Comparison of ENCODE assay signal across 15 cellular contexts in the genomic region with DNA sequence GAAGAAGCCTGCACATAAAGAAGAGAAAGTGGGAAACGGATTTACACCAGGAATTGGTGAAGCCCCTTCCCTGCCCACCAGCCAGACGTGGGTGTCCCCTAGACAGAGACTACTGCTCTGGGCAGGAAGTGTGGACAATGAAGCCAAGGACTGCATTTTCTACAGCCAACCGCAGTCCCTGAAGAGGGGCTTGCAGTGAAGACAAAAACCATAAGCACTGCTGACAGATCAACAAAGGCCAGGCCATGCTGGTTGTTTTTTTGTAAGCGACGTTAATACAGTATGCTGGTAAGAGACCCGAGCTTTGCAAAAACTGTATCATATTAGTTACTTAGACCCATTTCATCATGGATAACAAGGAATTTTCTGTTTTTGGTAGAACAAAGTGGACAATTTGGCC.
DNase-seq lines count a peak whose midpoint lies in the region; ATAC-seq, FAIRE-seq and TF ChIP-seq lines count a peak whose summit lies in the region.
"Had no signal": no experiment of that assay in that cellular context is flagged by ENCODE, and none has a peak within 500 bp of the region (broad histone marks: within the 10 kb centered on the region; RNA-seq: fewer than 3 reads in every experiment).

No MANE protein-coding gene starts in this region.

- peaks cover 28% of the 10 kb centered on the region for H3K4me1 Mint-ChIP-seq in astrocyte (ENCODE audit: low read depth, unreplicated experiment)
- peaks cover 58% of the 10 kb centered on the region for H3K4me1 Mint-ChIP-seq in neural crest cell
- H3K4me1 Mint-ChIP-seq: CD14-positive monocyte had no signal

- H3K4me3 ChIP-seq in astrocyte (ENCODE audit: insufficient read depth, low read depth, low read length): no peak overlapping the region
- no peak overlapping the region for H3K4me3 ChIP-seq in right cardiac atrium (ENCODE audit: low read length)
- H3K4me3 ChIP-seq in SJCRH30: no peak overlapping the region
- no peak overlapping the region for H3K4me3 ChIP-seq in small intestine (ENCODE audit: low read depth in 1 of 2, low read length in 2 of 2)

- H2AFZ ChIP-seq in astrocyte (ENCODE audit: low read depth, low read length): no peak overlapping the region

- no peak for TF ChIP-seq CTCF in astrocyte (IDR thresholded peaks at IDR 0.05; ENCODE audit: insufficient read depth, low read depth, low read length)
- no peak for TF ChIP-seq CTCF in neural crest cell (conservative IDR thresholded peaks at IDR 0.05)

- DNase-seq in ELF-1 (ENCODE audit: low read depth, low spot score) (peak; percentile 42), astrocyte (ENCODE audit: low read depth) (no peak), right cardiac atrium (no peak), neural crest cell (ENCODE audit: low read depth, low spot score) (no peak), SJCRH30 (no peak), small intestine (no peak), frontal cortex (ENCODE audit: low spot score in 2 of 2) (no peak)
- DNase-seq: COR-L47, NCI-H1092, NCI-H1694 treated with DMSO at 0.1 percent for 48 hours, PC-3 had no signal

- WGBS in right cardiac atrium: 40% methylated on average over 6 of the region's 6 CpGs
- 69 to 87% (median 86%) methylated on average over 6 of the region's 6 CpGs for WGBS in small intestine, 3 donors

- H3K36me3 Mint-ChIP-seq in astrocyte (ENCODE audit: low read depth, unreplicated experiment) (no peaks in the 10 kb centered on the region), neural crest cell (ENCODE audit: low read depth) (no peaks in the 10 kb centered on the region)
- H3K36me3 Mint-ChIP-seq: CD14-positive monocyte had no signal

- H3K27me3 Mint-ChIP-seq in astrocyte (ENCODE audit: low read depth, unreplicated experiment) (no peaks in the 10 kb centered on the region), neural crest cell (ENCODE audit: low read depth) (no peaks in the 10 kb centered on the region)

- no peak for FAIRE-seq in astrocyte (lab: Jason Lieb, UNC)
- no peak for FAIRE-seq in small intestine (lab: Jason Lieb, UNC)
- FAIRE-seq in frontal cortex (lab: Jason Lieb, UNC): no peak
- FAIRE-seq: A204.1, GM18507 had no signal

- peaks cover 70% of the 10 kb centered on the region for H4K20me1 ChIP-seq in astrocyte (ENCODE audit: insufficient read depth, low read length)

- H3K27me3 ChIP-seq in astrocyte (ENCODE audit: insufficient read depth, low read length): no peaks in the 10 kb centered on the region
- H3K27me3 ChIP-seq in right cardiac atrium (ENCODE audit: control insufficient read depth, insufficient read depth): no peaks in the 10 kb centered on the region
- H3K27me3 ChIP-seq in SJCRH30: no peaks in the 10 kb centered on the region
- H3K27me3 ChIP-seq in small intestine (ENCODE audit: control insufficient read depth in 2 of 2, insufficient read depth in 2 of 2, low read length in 2 of 2): no peaks in the 10 kb centered on the region

- H3K36me3 ChIP-seq in astrocyte (ENCODE audit: insufficient read depth, low read length) (no peaks in the 10 kb centered on the region), SJCRH30 (no peaks in the 10 kb centered on the region), small intestine (ENCODE audit: control insufficient read depth in 2 of 2, insufficient read depth in 2 of 2, low read length in 2 of 2) (no peaks in the 10 kb centered on the region)

- intact Hi-C loops in right cardiac atrium (cut with DNase I): loop anchor here in 1 of 4 donors (10.0 kb wide), 1 partner anchor 313 kb away; no protein-coding TSS in a partner anchor

- no peak overlapping the region for H3K9ac ChIP-seq in astrocyte (ENCODE audit: low read length)

- ATAC-seq in right cardiac atrium (peak; percentile 26 to 40), GM21717 (IDR thresholded peaks at IDR 0.05; ENCODE audit: unreplicated experiment) (no peak)
- ATAC-seq: PC-3 had no signal

- H3K27ac Mint-ChIP-seq in astrocyte (ENCODE audit: unreplicated experiment) (peak overlapping the region; percentile 2), neural crest cell (ENCODE audit: unreplicated experiment) (no peak overlapping the region)
- H3K27ac Mint-ChIP-seq: CD14-positive monocyte had no signal

- peaks cover 50% of the 10 kb centered on the region for H3K79me2 ChIP-seq in astrocyte (ENCODE audit: insufficient read depth, low read length)

- no peaks in the 10 kb centered on the region for H3K9me3 Mint-ChIP-seq in astrocyte (ENCODE audit: unreplicated experiment)
- H3K9me3 Mint-ChIP-seq in neural crest cell: no peaks in the 10 kb centered on the region
- H3K9me3 Mint-ChIP-seq: CD14-positive monocyte had no signal

- H3K27ac ChIP-seq in astrocyte (ENCODE audit: low read depth, low read length) (no peak overlapping the region), right cardiac atrium (ENCODE audit: low read length) (no peak overlapping the region), SJCRH30 (no peak overlapping the region), small intestine (ENCODE audit: low read depth in 1 of 2, low read length in 1 of 2) (no peak overlapping the region)

- H3K9me3 ChIP-seq in astrocyte (ENCODE audit: insufficient read depth, low read depth, low read length) (no peaks in the 10 kb centered on the region), right cardiac atrium (ENCODE audit: control insufficient read depth, low read length) (no peaks in the 10 kb centered on the region), SJCRH30 (replicated peaks) (no peaks in the 10 kb centered on the region), small intestine (ENCODE audit: control insufficient read depth, low read depth) (no peaks in the 10 kb centered on the region)

- no peaks in the 10 kb centered on the region for H3K4me1 ChIP-seq in astrocyte (ENCODE audit: insufficient read depth, low read length)
- peaks cover 4% of the 10 kb centered on the region for H3K4me1 ChIP-seq in right cardiac atrium (ENCODE audit: control insufficient read depth, insufficient read depth, low read length)
- H3K4me1 ChIP-seq in SJCRH30: peaks cover 3% of the 10 kb centered on the region; the same call in 1 of the 2 replicates
- H3K4me1 ChIP-seq in small intestine (ENCODE audit: control insufficient read depth in 2 of 2, insufficient read depth in 1 of 2, low read depth in 1 of 2, low read length in 1 of 2): peaks cover 0 to 3% of the 10 kb centered on the region in 2 donors

- no peak overlapping the region for H3K4me2 ChIP-seq in astrocyte (ENCODE audit: low read length)

- H3K4me3 Mint-ChIP-seq in astrocyte (ENCODE audit: unreplicated experiment) (no peak overlapping the region), neural crest cell (peak overlapping the region; percentile 59)
- H3K4me3 Mint-ChIP-seq: CD14-positive monocyte had no signal
